ENCODE assay signal across 16 cellular contexts in genomic region chr20:3188823-3189413, GRCh38. TPM values are rescaled to one million over a fixed set of nuclear protein-coding genes. Genes with fewer than 3 reads are reported as not detected.
DNase-seq lines count a peak whose midpoint lies in the region; ATAC-seq lines count a peak whose summit lies in the region.
"Had no signal": no experiment of that assay in that cellular context is flagged by ENCODE, and none has a peak within 500 bp of the region (broad histone marks: within the 10 kb centered on the region; RNA-seq: fewer than 3 reads in every experiment).

No MANE protein-coding gene starts in this region.

- ATAC-seq in Right ventricle myocardium inferior: no peak
- ATAC-seq in stimulated activated effector memory CD8-positive, alpha-beta T cell treated with anti-CD3 and anti-CD28 coated beads, Interleukin-12 subunit alpha, Interleukin-12 subunit beta, amount 100 ng/mL, for 72 hours: no peak

- no peak overlapping the region for H3K4me3 Mint-ChIP-seq in stimulated activated effector memory CD8-positive, alpha-beta T cell treated with anti-CD3 and anti-CD28 coated beads, Interleukin-12 subunit alpha, Interleukin-12 subunit beta, amount 100 ng/mL, for 72 hours
- H3K4me3 Mint-ChIP-seq: neural crest cell had no signal

- H3K4me1 Mint-ChIP-seq in stimulated activated effector memory CD8-positive, alpha-beta T cell treated with anti-CD3 and anti-CD28 coated beads, Interleukin-12 subunit alpha, Interleukin-12 subunit beta, amount 100 ng/mL, for 72 hours: peaks cover 5% of the 10 kb centered on the region
- H3K4me1 Mint-ChIP-seq: neural crest cell had no signal

- DNase-seq in cardiac septum (ENCODE audit: low spot score) (peak; percentile 69), Right ventricle myocardium inferior (ENCODE audit: missing footprints) (no peak), NCI-H524 treated with DMSO at 0.1 percent for 48 hours (lab: John Stamatoyannopoulos, UW) (peak; percentile 67), anterior cingulate cortex (lab: John Stamatoyannopoulos, UW) (no peak), OCI-M2 (lab: John Stamatoyannopoulos, UW; ENCODE audit: unreplicated experiment) (no peak)
- DNase-seq in stimulated activated effector memory CD8-positive, alpha-beta T cell treated with anti-CD3 and anti-CD28 coated beads, Interleukin-12 subunit alpha, Interleukin-12 subunit beta, amount 100 ng/mL, for 72 hours (ENCODE audit: low spot score in 2 of 2): no peak
- DNase-seq: adrenal gland, DMS153, GOT3, NCI-H1436, NCI-H69, substantia nigra had no signal

- intact Hi-C loops in cardiac septum (cut with DNase I) (no loop called here), Right ventricle myocardium inferior (cut with DNase I) (no loop called here)

- peaks cover 44% of the 10 kb centered on the region for H3K36me3 Mint-ChIP-seq in stimulated activated effector memory CD8-positive, alpha-beta T cell treated with anti-CD3 and anti-CD28 coated beads, Interleukin-12 subunit alpha, Interleukin-12 subunit beta, amount 100 ng/mL, for 72 hours

- H3K9me3 Mint-ChIP-seq in stimulated activated effector memory CD8-positive, alpha-beta T cell treated with anti-CD3 and anti-CD28 coated beads, Interleukin-12 subunit alpha, Interleukin-12 subunit beta, amount 100 ng/mL, for 72 hours: no peaks in the 10 kb centered on the region
- H3K9me3 Mint-ChIP-seq: activated T-helper 2 cell treated with anti-CD3 and anti-CD28 coated beads, Interferon-gamma antibody, Interleukin-2, Interleukin-4, amounts not matched to agents 10 μg/mL and 5 μg/mL and 100 μg/mL, durations not matched to agents 14 hours and 24 hours and 36 hours; neural crest cell had no signal

- H3K27ac Mint-ChIP-seq in stimulated activated effector memory CD8-positive, alpha-beta T cell treated with anti-CD3 and anti-CD28 coated beads, Interleukin-12 subunit alpha, Interleukin-12 subunit beta, amount 100 ng/mL, for 72 hours: peak overlapping the region; percentile 67
- H3K27ac Mint-ChIP-seq: activated T-helper 2 cell treated with anti-CD3 and anti-CD28 coated beads, Interferon-gamma antibody, Interleukin-2, Interleukin-4, amounts not matched to agents 10 μg/mL and 5 μg/mL and 100 μg/mL, durations not matched to agents 14 hours and 24 hours and 36 hours had no signal

- peak overlapping the region; percentile 14 for H3K27ac ChIP-seq in cingulate gyrus (ENCODE audit: low read depth, low read length)
- H3K27ac ChIP-seq: adrenal gland, C4-2B had no signal

RNA-seq across cellular contexts. Expression of gene DDRGK1, which starts 15.6 kb away (rescaled TPM):
- 29.1 TPM for total RNA-seq in cardiac septum
- total RNA-seq in Right ventricle myocardium inferior: 36.5 TPM

RNA-seq across cellular contexts. Expression of gene LZTS3, which starts 15.6 kb away (rescaled TPM):
- total RNA-seq in cardiac septum (6.9 TPM), Right ventricle myocardium inferior (19.6 TPM)

RNA-seq across cellular contexts. Expression of gene ITPA, which starts 20.4 kb away (rescaled TPM):
- 24.1 TPM for total RNA-seq in cardiac septum
- 21.4 TPM for total RNA-seq in Right ventricle myocardium inferior

RNA-seq across cellular contexts. Expression of gene FASTKD5, which starts 29.3 kb away (rescaled TPM):
- total RNA-seq in cardiac septum: 23.2 TPM
- total RNA-seq in Right ventricle myocardium inferior: 27.9 TPM

RNA-seq across cellular contexts. Expression of gene UBOX5, which starts 29.3 kb away (rescaled TPM):
- 3.9 TPM for total RNA-seq in cardiac septum
- 2.4 TPM for total RNA-seq in Right ventricle myocardium inferior

Comparison
In these comparisons a context has a peak if more than half of its experiments do, and no peak if none do; other contexts are left out.
1. DNase-seq: peak in cardiac septum (single experiment) and NCI-H524 treated with DMSO at 0.1 percent for 48 hours (single experiment); none in Right ventricle myocardium inferior (single experiment), stimulated activated effector memory CD8-positive, alpha-beta T cell treated with anti-CD3 and anti-CD28 coated beads, Interleukin-12 subunit alpha, Interleukin-12 subunit beta, amount 100 ng/mL, for 72 hours (0 of 2), anterior cingulate cortex (0 of 58) and OCI-M2 (single experiment).